ENCODE assay signal across 35 cellular contexts in the genomic region with DNA sequence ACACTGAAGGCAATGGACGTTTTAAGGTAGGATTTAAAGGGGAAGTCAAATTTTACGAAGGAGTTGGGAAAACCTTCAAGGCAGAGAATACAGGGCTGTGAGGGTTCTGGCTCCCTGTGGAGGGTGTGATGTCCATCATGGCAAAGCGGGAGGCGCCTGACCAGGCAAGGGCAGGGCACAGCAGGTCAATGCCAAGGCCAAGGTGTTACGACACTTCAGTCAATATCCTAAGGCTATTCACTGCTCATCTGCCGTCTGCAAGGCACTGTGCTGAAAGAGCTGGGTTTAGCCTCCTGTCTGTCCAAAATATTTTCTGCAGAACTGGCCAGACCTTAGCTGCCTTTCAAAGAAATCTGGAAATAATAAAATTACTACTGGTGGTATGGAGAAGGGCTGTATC.
"Had no signal": no experiment of that assay in that cellular context is flagged by ENCODE, and none has a peak within 500 bp of the region (broad histone marks: within the 10 kb centered on the region; RNA-seq: fewer than 3 reads in every experiment).

No MANE protein-coding gene starts in this region.

- H3K9me3 Mint-ChIP-seq: activated B cell treated with CpG ODN at 0.5 μM for 24 hours; activated CD4-positive, alpha-beta memory T cell treated with anti-CD3 and anti-CD28 coated beads for 36 hours; activated CD4-positive, alpha-beta T cell treated with anti-CD3 and anti-CD28 coated beads, Interleukin-2, amount 10 ng/mL, durations not matched to agents 24 days and 14 days; activated CD8-positive, alpha-beta T cell treated with anti-CD3 and anti-CD28 coated beads for 36 hours; activated naive CD4-positive, alpha-beta T cell treated with anti-CD3 and anti-CD28 coated beads for 36 hours; activated naive CD4-positive, alpha-beta T cell treated with anti-CD3 and anti-CD28 coated beads, Interleukin-2, amount 50 U/mL, for 72 hours; activated naive CD8-positive, alpha-beta T cell treated with anti-CD3 and anti-CD28 coated beads for 36 hours; activated T-cell treated with anti-CD3 and anti-CD28 coated beads, Interleukin-2, amount 50 U/mL, for 4 hours; activated T-cell treated with anti-CD3 and anti-CD28 coated beads, Interleukin-2, amount 50 U/mL, for 72 hours; T-helper 1 cell treated with Interleukin-12 subunit alpha and Interleukin-12 subunit beta and Interleukin-4 antibody, amounts not matched to agents 30 μg/mL and 1 μg/mL, for 36 hours; T-helper 2 cell treated with Interferon-gamma antibody and Interleukin-4, amounts not matched to agents 5 μg/mL and 100 μg/mL, for 36 hours had no signal

- ATAC-seq: activated CD8-positive, alpha-beta T cell treated with anti-CD3 and anti-CD28 coated beads for 36 hours; activated naive CD4-positive, alpha-beta T cell treated with anti-CD3 and anti-CD28 coated beads, Interleukin-2, amount 50 U/mL, for 72 hours; activated T-cell treated with anti-CD3 and anti-CD28 coated beads, Interleukin-2, amount 50 U/mL, for 4 hours; activated T-cell treated with anti-CD3 and anti-CD28 coated beads, Interleukin-2, amount 50 U/mL, for 72 hours; body of pancreas had no signal

- H3K4me1 ChIP-seq: adrenal gland, body of pancreas, breast epithelium had no signal

- FAIRE-seq: astrocyte, TTC549 had no signal

- H3K27me3 ChIP-seq: adrenal gland, body of pancreas, brain microvascular endothelial cell, breast epithelium had no signal

- H3K27me3 Mint-ChIP-seq: activated B cell treated with CpG ODN at 0.5 μM for 24 hours; activated CD8-positive, alpha-beta T cell treated with anti-CD3 and anti-CD28 coated beads for 36 hours; activated naive CD8-positive, alpha-beta T cell treated with anti-CD3 and anti-CD28 coated beads for 36 hours had no signal

- H3K4me3 ChIP-seq: adrenal gland, body of pancreas, breast epithelium had no signal

- H3K36me3 Mint-ChIP-seq: activated CD4-positive, alpha-beta memory T cell treated with anti-CD3 and anti-CD28 coated beads for 36 hours; activated naive CD4-positive, alpha-beta T cell treated with anti-CD3 and anti-CD28 coated beads, Interleukin-2, amount 50 U/mL, for 72 hours; activated naive CD8-positive, alpha-beta T cell treated with anti-CD3 and anti-CD28 coated beads for 36 hours had no signal

- H3K9me3 ChIP-seq: adrenal gland, body of pancreas, breast epithelium had no signal

- H3K36me3 ChIP-seq: adrenal gland, brain microvascular endothelial cell, breast epithelium had no signal

- H3K27ac ChIP-seq: adrenal gland, body of pancreas, brain microvascular endothelial cell, breast epithelium, VCaP had no signal

- H3K27ac Mint-ChIP-seq: activated B cell treated with CpG ODN at 0.5 μM for 24 hours; activated CD4-positive, alpha-beta memory T cell treated with anti-CD3 and anti-CD28 coated beads for 36 hours; activated CD4-positive, alpha-beta T cell treated with anti-CD3 and anti-CD28 coated beads, Interleukin-2, amount 10 ng/mL, durations not matched to agents 24 days and 14 days; activated CD8-positive, alpha-beta T cell treated with anti-CD3 and anti-CD28 coated beads for 36 hours; activated naive CD4-positive, alpha-beta T cell treated with anti-CD3 and anti-CD28 coated beads for 36 hours; activated naive CD4-positive, alpha-beta T cell treated with anti-CD3 and anti-CD28 coated beads, Interleukin-2, amount 50 U/mL, for 72 hours; activated naive CD8-positive, alpha-beta T cell treated with anti-CD3 and anti-CD28 coated beads for 36 hours; activated T-cell treated with anti-CD3 and anti-CD28 coated beads, Interleukin-2, amount 50 U/mL, for 72 hours; T-helper 1 cell treated with Interleukin-12 subunit alpha and Interleukin-12 subunit beta and Interleukin-4 antibody, amounts not matched to agents 30 μg/mL and 1 μg/mL, for 36 hours; T-helper 2 cell treated with Interferon-gamma antibody and Interleukin-4, amounts not matched to agents 5 μg/mL and 100 μg/mL, for 36 hours had no signal

- H3K4me1 Mint-ChIP-seq: activated B cell treated with CpG ODN at 0.5 μM for 24 hours; activated CD4-positive, alpha-beta T cell treated with anti-CD3 and anti-CD28 coated beads, Interleukin-2, amount 10 ng/mL, durations not matched to agents 24 days and 14 days; activated naive CD8-positive, alpha-beta T cell treated with anti-CD3 and anti-CD28 coated beads for 36 hours had no signal

- DNase-seq: activated B cell treated with CpG ODN at 0.5 μM for 24 hours; activated CD4-positive, alpha-beta memory T cell treated with anti-CD3 and anti-CD28 coated beads for 36 hours; activated CD4-positive, alpha-beta T cell treated with anti-CD3 and anti-CD28 coated beads for 4 hours; activated CD4-positive, alpha-beta T cell treated with anti-CD3 and anti-CD28 coated beads, Interleukin-2, amount 10 ng/mL, durations not matched to agents 24 days and 14 days; activated CD4-positive, alpha-beta T cell treated with anti-CD3 and anti-CD28 coated beads, Interleukin-2, amount 50 U/mL, for 1 hour; activated CD4-positive, alpha-beta T cell treated with anti-CD3 and anti-CD28 coated beads, Interleukin-2, amount 50 U/mL, for 4 hours; activated CD4-positive, CD25-positive, alpha-beta regulatory T cell treated with anti-CD3 and anti-CD28 coated beads, Interleukin-2, amount 50 U/mL, for 72 hours; activated CD8-positive, alpha-beta memory T cell treated with anti-CD3 and anti-CD28 coated beads, Interleukin-2, amount 50 U/mL, for 4 hours; activated CD8-positive, alpha-beta T cell treated with anti-CD3 and anti-CD28 coated beads for 36 hours; activated effector memory CD4-positive, alpha-beta T cell treated with anti-CD3 and anti-CD28 coated beads, Interleukin-2, amount 50 U/mL, for 16 hours; activated gamma-delta T cell treated with Interleukin-2 at 50 U/mL for 16 hours; activated naive CD4-positive, alpha-beta T cell; activated naive CD4-positive, alpha-beta T cell treated with anti-CD3 and anti-CD28 coated beads for 36 hours; activated naive CD4-positive, alpha-beta T cell treated with anti-CD3 and anti-CD28 coated beads, Interleukin-2, amount 50 U/mL, for 16 hours; activated naive CD8-positive, alpha-beta T cell treated with anti-CD3 and anti-CD28 coated beads for 36 hours; activated T-cell treated with anti-CD3 and anti-CD28 coated beads for 4 hours; activated T-cell treated with anti-CD3 and anti-CD28 coated beads, Interleukin-2, amount 50 U/mL, for 1 hour; activated T-cell treated with anti-CD3 and anti-CD28 coated beads, Interleukin-2, amount 50 U/mL, for 4 hours; activated T-cell treated with anti-CD3 and anti-CD28 coated beads, Interleukin-2, amount 50 U/mL, for 72 hours; adrenal gland; amniotic stem cell; aorta; body of pancreas; brain microvascular endothelial cell; central memory CD4-positive, alpha-beta T cell; T-helper 1 cell; T-helper 2 cell; T-helper 9 cell had no signal

- H3K4me3 Mint-ChIP-seq: activated B cell treated with CpG ODN at 0.5 μM for 24 hours; activated CD4-positive, alpha-beta memory T cell treated with anti-CD3 and anti-CD28 coated beads for 36 hours; activated CD4-positive, alpha-beta T cell treated with anti-CD3 and anti-CD28 coated beads, Interleukin-2, amount 10 ng/mL, durations not matched to agents 24 days and 14 days; activated CD8-positive, alpha-beta T cell treated with anti-CD3 and anti-CD28 coated beads for 36 hours; activated naive CD4-positive, alpha-beta T cell treated with anti-CD3 and anti-CD28 coated beads for 36 hours; activated naive CD8-positive, alpha-beta T cell treated with anti-CD3 and anti-CD28 coated beads for 36 hours; activated T-cell treated with anti-CD3 and anti-CD28 coated beads, Interleukin-2, amount 50 U/mL, for 4 hours; activated T-cell treated with anti-CD3 and anti-CD28 coated beads, Interleukin-2, amount 50 U/mL, for 72 hours; T-helper 1 cell treated with Interleukin-12 subunit alpha and Interleukin-12 subunit beta and Interleukin-4 antibody, amounts not matched to agents 30 μg/mL and 1 μg/mL, for 36 hours; T-helper 2 cell treated with Interferon-gamma antibody and Interleukin-4, amounts not matched to agents 5 μg/mL and 100 μg/mL, for 36 hours had no signal
